In the genomic region with DNA sequence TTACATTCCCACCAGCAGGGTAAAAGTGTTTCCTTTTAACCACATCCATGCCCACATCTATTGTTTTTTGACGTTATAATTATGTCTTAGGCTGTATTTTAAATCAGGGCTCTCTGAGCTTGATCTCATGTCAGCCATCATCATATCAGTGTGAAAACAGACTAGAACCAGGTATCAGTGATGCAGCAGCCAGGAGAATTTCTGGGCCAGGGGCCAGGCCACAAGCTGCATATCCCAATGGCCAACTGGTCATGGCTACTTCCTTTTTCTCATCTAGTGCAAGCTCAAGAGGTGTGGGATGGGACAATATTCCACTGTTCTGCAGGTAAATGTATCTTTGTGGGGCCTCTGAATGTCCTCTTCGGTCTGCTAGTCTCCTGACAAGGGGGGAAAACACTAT, we compare ENCODE assay signal across 14 cellular contexts.
DNase-seq lines count a peak whose midpoint lies in the region; TF ChIP-seq lines count a peak whose summit lies in the region.
"Had no signal": no experiment of that assay in that cellular context is flagged by ENCODE, and none has a peak within 500 bp of the region (broad histone marks: within the 10 kb centered on the region; RNA-seq: fewer than 3 reads in every experiment).

No MANE protein-coding gene starts in this region.

- H3K27me3 ChIP-seq in hepatocyte: no peaks in the 10 kb centered on the region
- no peaks in the 10 kb centered on the region for H3K27me3 ChIP-seq in stomach

- no peak for TF ChIP-seq EP300 in stomach (IDR thresholded peaks at IDR 0.05)

- H3K4me3 ChIP-seq in hepatocyte (no peak overlapping the region), stomach (no peak overlapping the region), coronary artery (no peak overlapping the region)
- H3K4me3 ChIP-seq: lower lobe of right lung had no signal

- H3K9me2 ChIP-seq in hepatocyte (replicated peaks; ENCODE audit: insufficient read depth): no peaks in the 10 kb centered on the region

- TF ChIP-seq POLR2A in stomach (IDR thresholded peaks at IDR 0.05): no peak

- H3K4me1 ChIP-seq in hepatocyte (ENCODE audit: insufficient read depth) (peaks cover 12% of the 10 kb centered on the region), stomach (peaks cover 0 to 32% (median 10%) of the 10 kb centered on the region in 4 donors)

- no peaks in the 10 kb centered on the region for H4K20me1 ChIP-seq in hepatocyte (ENCODE audit: insufficient read depth, poor library complexity, severe bottlenecking)

- no peak for TF ChIP-seq CTCF in hepatocyte (IDR thresholded peaks at IDR 0.05; ENCODE audit: poor library complexity)
- no peak for TF ChIP-seq CTCF in stomach (IDR thresholded peaks at IDR 0.05)
- no peak for TF ChIP-seq CTCF in coronary artery (IDR thresholded peaks at IDR 0.05)

- H3K27ac ChIP-seq in hepatocyte: peak overlapping the region; percentile 77
- H3K27ac ChIP-seq in stomach: peak overlapping the region in 3 of 5 donors; percentile 62 to 93 (median 65)
- H3K27ac ChIP-seq in coronary artery: peak overlapping the region in 1 of 2 donors; percentile 55

- no peaks in the 10 kb centered on the region for H3K9me3 ChIP-seq in hepatocyte (ENCODE audit: low read depth)
- H3K9me3 ChIP-seq in stomach: no peaks in the 10 kb centered on the region
- H3K9me3 ChIP-seq: lower lobe of right lung had no signal

- peak overlapping the region; percentile 29 for H3K4me2 ChIP-seq in hepatocyte

- no peaks in the 10 kb centered on the region for H3K79me2 ChIP-seq in hepatocyte

- no peak overlapping the region for H2AFZ ChIP-seq in hepatocyte

- no peaks in the 10 kb centered on the region for H3K36me3 ChIP-seq in hepatocyte (replicated peaks; ENCODE audit: insufficient read depth, low read depth)
- H3K36me3 ChIP-seq in stomach: no peaks in the 10 kb centered on the region
- H3K36me3 ChIP-seq: lower lobe of right lung had no signal

- intact Hi-C loops in stomach (cut with DNase I; ENCODE audit: low total_unique reads): no loop called here

- DNase-seq in G401 (ENCODE audit: low spot score) (peak; percentile 53), astrocyte of the hippocampus (ENCODE audit: low read depth, low spot score) (peak; percentile 41), hepatocyte (ENCODE audit: low spot score) (no peak), stomach (no peak), coronary artery (ENCODE audit: low spot score) (no peak), mucosa of gallbladder (ENCODE audit: low spot score) (no peak)
- no peak for DNase-seq in stimulated activated CD4-positive, alpha-beta T cell treated with anti-CD3 and anti-CD28 coated beads, Interleukin-4, amount 100 ng/mL, for 24 hours
- no peak for DNase-seq in stimulated activated CD4-positive, alpha-beta T cell treated with anti-CD3 and anti-CD28 coated beads, Interleukin-4, amount 100 ng/mL, for 1 hour
- DNase-seq: activated naive CD4-positive, alpha-beta T cell treated with anti-CD3 and anti-CD28 coated beads, Interleukin-2, amount 10 ng/mL, durations not matched to agents 7 days and 5 days; activated T-cell treated with anti-CD3 and anti-CD28 coated beads, Interleukin-2, amount 50 U/mL, for 1 hour; lower lobe of right lung; natural killer cell; NCI-H2029 treated with DMSO at 0.1 percent for 48 hours; RPMI8226 had no signal

- WGBS in hepatocyte (ENCODE audit: low lambda C conversion rate, missing lambda C conversion rate): 79% methylated on average over 2 of the region's 2 CpGs
- WGBS in stomach, 5 donors: 77 to 94% (median 90%) methylated on average over 2 of the region's 2 CpGs

- in situ Hi-C loops in G401 (cut with HindIII; ENCODE audit: low sequenced_read_pairs): no loop called here

Comparison
In these comparisons a context has a peak if more than half of its experiments do, and no peak if none do; other contexts are left out.
1. DNase-seq: peak in G401 (single experiment) and astrocyte of the hippocampus (single experiment); none in hepatocyte (single experiment), stomach (single experiment), coronary artery (single experiment), stimulated activated CD4-positive, alpha-beta T cell treated with anti-CD3 and anti-CD28 coated beads, Interleukin-4, amount 100 ng/mL, for 24 hours (single experiment), mucosa of gallbladder (single experiment) and stimulated activated CD4-positive, alpha-beta T cell treated with anti-CD3 and anti-CD28 coated beads, Interleukin-4, amount 100 ng/mL, for 1 hour (single experiment).